ENCODE assay signal across 25 cellular contexts in genomic region chr7:14937580-14937979, GRCh38.
"Had no signal": no experiment of that assay in that cellular context is flagged by ENCODE, and none has a peak within 500 bp of the region (broad histone marks: within the 10 kb centered on the region; RNA-seq: fewer than 3 reads in every experiment).

No MANE protein-coding gene starts in this region.

- DNase-seq: activated CD4-positive, alpha-beta memory T cell treated with anti-CD3 and anti-CD28 coated beads for 36 hours; activated CD4-positive, alpha-beta T cell treated with anti-CD3 and anti-CD28 coated beads for 48 hours; activated CD8-positive, alpha-beta memory T cell treated with anti-CD3 and anti-CD28 coated beads, Interleukin-2, amount 50 U/mL, for 4 hours; activated gamma-delta T cell treated with Interleukin-2 at 50 U/mL for 16 hours; activated naive CD4-positive, alpha-beta T cell treated with anti-CD3 and anti-CD28 coated beads, Interleukin-2, amount 50 U/mL, for 16 hours; activated T-cell treated with anti-CD3 and anti-CD28 coated beads, Interleukin-2, amount 50 U/mL, for 1 hour; amniotic stem cell; brain microvascular endothelial cell; dorsolateral prefrontal cortex; effector memory CD4-positive, alpha-beta T cell; erythroblast; gastrocnemius medialis; glutamatergic neuron; left lung; lower lobe of right lung; mesenchymal stem cell; naive thymus-derived CD8-positive, alpha-beta T cell; nucleus accumbens; psoas muscle; sigmoid colon; small intestine; stimulated activated CD4-positive, alpha-beta T cell treated with anti-CD3 and anti-CD28 coated beads, Interleukin-4, amount 100 ng/mL, for 24 hours; stimulated activated naive CD8-positive, alpha-beta T cell treated with anti-CD3 and anti-CD28 coated beads, Interleukin-15, amount 100 ng/mL, for 72 hours; substantia nigra; WERI-Rb-1 had no signal
